In the genomic region with DNA sequence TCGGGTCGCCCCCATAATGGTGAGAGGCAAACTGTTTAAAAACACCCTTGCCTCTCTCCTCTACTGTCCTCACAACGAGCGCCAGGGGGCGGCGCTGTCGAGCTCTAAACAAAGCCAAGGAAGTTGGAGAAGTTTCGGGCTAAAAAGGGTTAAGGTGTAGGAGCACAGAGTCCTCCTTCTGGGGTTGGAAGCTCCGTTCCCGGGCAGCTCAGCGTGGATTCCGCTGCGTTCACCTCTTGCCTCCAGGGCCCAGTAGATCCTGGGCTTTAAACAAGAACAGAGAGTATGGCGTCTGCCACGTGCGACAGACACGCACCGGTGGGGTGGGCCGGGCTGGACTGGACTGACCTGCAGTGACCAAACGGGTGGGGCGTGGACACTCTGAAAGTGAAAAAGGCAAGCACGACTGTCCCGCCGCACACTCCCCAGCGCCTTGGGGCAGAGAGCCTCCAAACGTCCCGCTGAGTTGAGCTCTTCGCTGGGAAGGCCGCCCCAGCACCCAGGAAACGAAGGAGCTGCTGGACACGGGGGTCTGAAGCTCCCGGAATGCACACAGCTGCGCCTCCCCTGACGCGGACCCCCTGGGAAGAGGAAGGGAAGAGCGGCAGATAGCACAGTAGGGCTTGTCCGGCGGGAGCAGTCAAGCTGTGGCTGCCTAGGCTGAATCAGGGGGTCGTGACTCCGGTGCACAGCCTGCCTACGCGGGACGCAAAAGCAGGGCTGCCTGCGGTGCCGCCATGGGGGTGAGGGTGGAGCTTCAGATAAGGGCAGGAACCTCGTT, we compare ENCODE assay signal across 1 cellular context.
TF ChIP-seq lines count a peak whose summit lies in the region.

No MANE protein-coding gene starts in this region.

TF ChIP-seq in K562, 482 proteins besides CTCF, POLR2A, EP300 and RAD21 (continued from another document and continues in another):
- TF ChIP-seq, protein P1, sequence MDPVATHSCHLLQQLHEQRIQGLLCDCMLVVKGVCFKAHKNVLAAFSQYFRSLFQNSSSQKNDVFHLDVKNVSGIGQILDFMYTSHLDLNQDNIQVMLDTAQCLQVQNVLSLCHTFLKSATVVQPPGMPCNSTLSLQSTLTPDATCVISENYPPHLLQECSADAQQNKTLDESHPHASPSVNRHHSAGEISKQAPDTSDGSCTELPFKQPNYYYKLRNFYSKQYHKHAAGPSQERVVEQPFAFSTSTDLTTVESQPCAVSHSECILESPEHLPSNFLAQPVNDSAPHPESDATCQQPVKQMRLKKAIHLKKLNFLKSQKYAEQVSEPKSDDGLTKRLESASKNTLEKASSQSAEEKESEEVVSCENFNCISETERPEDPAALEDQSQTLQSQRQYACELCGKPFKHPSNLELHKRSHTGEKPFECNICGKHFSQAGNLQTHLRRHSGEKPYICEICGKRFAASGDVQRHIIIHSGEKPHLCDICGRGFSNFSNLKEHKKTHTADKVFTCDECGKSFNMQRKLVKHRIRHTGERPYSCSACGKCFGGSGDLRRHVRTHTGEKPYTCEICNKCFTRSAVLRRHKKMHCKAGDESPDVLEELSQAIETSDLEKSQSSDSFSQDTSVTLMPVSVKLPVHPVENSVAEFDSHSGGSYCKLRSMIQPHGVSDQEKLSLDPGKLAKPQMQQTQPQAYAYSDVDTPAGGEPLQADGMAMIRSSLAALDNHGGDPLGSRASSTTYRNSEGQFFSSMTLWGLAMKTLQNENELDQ (CRISPR knock-in tag; IDR thresholded peaks at IDR 0.05; ENCODE audit: borderline replicate concordance) = no peak
- TF ChIP-seq GTF2E2 (tag; IDR thresholded peaks at IDR 0.05) (no peak), POLR2AphosphoS2 (IDR thresholded peaks at IDR 0.05; ENCODE audit: low read length) (no peak), SETDB1 (IDR thresholded peaks at IDR 0.05; ENCODE audit: low read length) (no peak), ZNF274 (IDR thresholded peaks at IDR 0.05; ENCODE audit: borderline replicate concordance, low read depth, low read length) (no peak), NFYB (IDR thresholded peaks at IDR 0.05; ENCODE audit: extremely low read depth, insufficient read length) (no peak), PHF20 (IDR thresholded peaks at IDR 0.05; ENCODE audit: partially characterized antibody) (no peak), ZNF586 (CRISPR knock-in tag; conservative IDR thresholded peaks at IDR 0.05) (no peak), ZNF551 (CRISPR knock-in tag; IDR thresholded peaks at IDR 0.05) (no peak), NFRKB (IDR thresholded peaks at IDR 0.05; ENCODE audit: low read depth) (peak; percentile 86), RBM34 (IDR thresholded peaks at IDR 0.05; ENCODE audit: borderline replicate concordance, insufficient read depth, low read length) (no peak), TEAD1 (CRISPR knock-in tag; IDR thresholded peaks at IDR 0.05) (peak in 1 of 2 experiments; percentile 44; a peak in 1 of 4 replicates), BMI1 (IDR thresholded peaks at IDR 0.05; ENCODE audit: low read length) (no peak), ZNF584 (CRISPR knock-in tag; IDR thresholded peaks at IDR 0.05; ENCODE audit: low read depth) (no peak; the same call in 1 of the 2 replicates), HMGN3 (IDR thresholded peaks at IDR 0.05; ENCODE audit: borderline replicate concordance, extremely low read depth, insufficient read length, low read depth, low read length) (no peak), MAFF (IDR thresholded peaks at IDR 0.05; ENCODE audit: low read length) (no peak), ETV6 (IDR thresholded peaks at IDR 0.05; ENCODE audit: borderline replicate concordance in 1 of 2, low read depth in 2 of 2, low read length in 1 of 2) (no peak), ETV6 (CRISPR knock-in tag; IDR thresholded peaks at IDR 0.05; ENCODE audit: borderline replicate concordance) (no peak), ZNF197 (CRISPR knock-in tag; IDR thresholded peaks at IDR 0.05; ENCODE audit: low read depth) (no peak), ZNF324 (CRISPR knock-in tag; IDR thresholded peaks at IDR 0.05) (no peak), TCF7 (IDR thresholded peaks at IDR 0.05; ENCODE audit: borderline replicate concordance) (no peak), KLF13 (tag; IDR thresholded peaks at IDR 0.05; ENCODE audit: borderline replicate concordance, low read depth) (no peak), RAD51 (IDR thresholded peaks at IDR 0.05; ENCODE audit: borderline replicate concordance, low read depth) (no peak), SREBF2 (CRISPR knock-in tag; IDR thresholded peaks at IDR 0.05) (no peak), ELF2 (CRISPR knock-in tag; IDR thresholded peaks at IDR 0.05) (no peak), ZNF766 (CRISPR knock-in tag; conservative IDR thresholded peaks at IDR 0.05) (no peak; the same call in 1 of the 2 replicates), ZKSCAN3 (CRISPR knock-in tag; IDR thresholded peaks at IDR 0.05) (no peak), FOS (IDR thresholded peaks at IDR 0.05; ENCODE audit: extremely low read depth, insufficient read length) (no peak), POLR2AphosphoS5 (IDR thresholded peaks at IDR 0.05; ENCODE audit: control insufficient read depth, insufficient read depth, low read depth, low read length) (0 out of 2 replicates have a peak, but pooled peaks have one; percentile 22), ZNF764 (CRISPR knock-in tag; IDR thresholded peaks at IDR 0.05; ENCODE audit: low read depth) (no peak), ILF3 (IDR thresholded peaks at IDR 0.05; ENCODE audit: borderline replicate concordance) (no peak), SPI1 (IDR thresholded peaks at IDR 0.05; ENCODE audit: borderline replicate concordance, low read depth, low read length) (no peak), ZNF124 (CRISPR knock-in tag; IDR thresholded peaks at IDR 0.05) (no peak), SUPT5H (IDR thresholded peaks at IDR 0.05) (0 out of 2 replicates have a peak, but pooled peaks have one; percentile 68), POU5F1 (IDR thresholded peaks at IDR 0.05; ENCODE audit: borderline replicate concordance, low read depth, low read length, partially characterized antibody) (no peak)
- TF ChIP-seq, protein P2, sequence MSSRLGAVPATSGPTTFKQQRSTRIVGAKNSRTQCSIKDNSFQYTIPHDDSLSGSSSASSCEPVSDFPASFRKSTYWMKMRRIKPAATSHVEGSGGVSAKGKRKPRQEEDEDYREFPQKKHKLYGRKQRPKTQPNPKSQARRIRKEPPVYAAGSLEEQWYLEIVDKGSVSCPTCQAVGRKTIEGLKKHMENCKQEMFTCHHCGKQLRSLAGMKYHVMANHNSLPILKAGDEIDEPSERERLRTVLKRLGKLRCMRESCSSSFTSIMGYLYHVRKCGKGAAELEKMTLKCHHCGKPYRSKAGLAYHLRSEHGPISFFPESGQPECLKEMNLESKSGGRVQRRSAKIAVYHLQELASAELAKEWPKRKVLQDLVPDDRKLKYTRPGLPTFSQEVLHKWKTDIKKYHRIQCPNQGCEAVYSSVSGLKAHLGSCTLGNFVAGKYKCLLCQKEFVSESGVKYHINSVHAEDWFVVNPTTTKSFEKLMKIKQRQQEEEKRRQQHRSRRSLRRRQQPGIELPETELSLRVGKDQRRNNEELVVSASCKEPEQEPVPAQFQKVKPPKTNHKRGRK (tag; IDR thresholded peaks at IDR 0.05) = no peak
- TF ChIP-seq, protein P3, sequence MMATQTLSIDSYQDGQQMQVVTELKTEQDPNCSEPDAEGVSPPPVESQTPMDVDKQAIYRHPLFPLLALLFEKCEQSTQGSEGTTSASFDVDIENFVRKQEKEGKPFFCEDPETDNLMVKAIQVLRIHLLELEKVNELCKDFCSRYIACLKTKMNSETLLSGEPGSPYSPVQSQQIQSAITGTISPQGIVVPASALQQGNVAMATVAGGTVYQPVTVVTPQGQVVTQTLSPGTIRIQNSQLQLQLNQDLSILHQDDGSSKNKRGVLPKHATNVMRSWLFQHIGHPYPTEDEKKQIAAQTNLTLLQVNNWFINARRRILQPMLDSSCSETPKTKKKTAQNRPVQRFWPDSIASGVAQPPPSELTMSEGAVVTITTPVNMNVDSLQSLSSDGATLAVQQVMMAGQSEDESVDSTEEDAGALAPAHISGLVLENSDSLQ (IDR thresholded peaks at IDR 0.05) = no peak
- TF ChIP-seq, protein P4, sequence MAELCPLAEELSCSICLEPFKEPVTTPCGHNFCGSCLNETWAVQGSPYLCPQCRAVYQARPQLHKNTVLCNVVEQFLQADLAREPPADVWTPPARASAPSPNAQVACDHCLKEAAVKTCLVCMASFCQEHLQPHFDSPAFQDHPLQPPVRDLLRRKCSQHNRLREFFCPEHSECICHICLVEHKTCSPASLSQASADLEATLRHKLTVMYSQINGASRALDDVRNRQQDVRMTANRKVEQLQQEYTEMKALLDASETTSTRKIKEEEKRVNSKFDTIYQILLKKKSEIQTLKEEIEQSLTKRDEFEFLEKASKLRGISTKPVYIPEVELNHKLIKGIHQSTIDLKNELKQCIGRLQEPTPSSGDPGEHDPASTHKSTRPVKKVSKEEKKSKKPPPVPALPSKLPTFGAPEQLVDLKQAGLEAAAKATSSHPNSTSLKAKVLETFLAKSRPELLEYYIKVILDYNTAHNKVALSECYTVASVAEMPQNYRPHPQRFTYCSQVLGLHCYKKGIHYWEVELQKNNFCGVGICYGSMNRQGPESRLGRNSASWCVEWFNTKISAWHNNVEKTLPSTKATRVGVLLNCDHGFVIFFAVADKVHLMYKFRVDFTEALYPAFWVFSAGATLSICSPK (IDR thresholded peaks at IDR 0.05; ENCODE audit: borderline replicate concordance) = no peak
- TF ChIP-seq, protein P5, sequence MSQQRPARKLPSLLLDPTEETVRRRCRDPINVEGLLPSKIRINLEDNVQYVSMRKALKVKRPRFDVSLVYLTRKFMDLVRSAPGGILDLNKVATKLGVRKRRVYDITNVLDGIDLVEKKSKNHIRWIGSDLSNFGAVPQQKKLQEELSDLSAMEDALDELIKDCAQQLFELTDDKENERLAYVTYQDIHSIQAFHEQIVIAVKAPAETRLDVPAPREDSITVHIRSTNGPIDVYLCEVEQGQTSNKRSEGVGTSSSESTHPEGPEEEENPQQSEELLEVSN (IDR thresholded peaks at IDR 0.05; ENCODE audit: borderline replicate concordance in 1 of 2, extremely low read depth in 1 of 2, insufficient read depth in 1 of 2, insufficient read length in 1 of 2, low read depth in 1 of 2, low read length in 1 of 2, poor library complexity in 1 of 2, severe bottlenecking in 1 of 2) = peak; percentile 43 to 62
- TF ChIP-seq, protein P6, sequence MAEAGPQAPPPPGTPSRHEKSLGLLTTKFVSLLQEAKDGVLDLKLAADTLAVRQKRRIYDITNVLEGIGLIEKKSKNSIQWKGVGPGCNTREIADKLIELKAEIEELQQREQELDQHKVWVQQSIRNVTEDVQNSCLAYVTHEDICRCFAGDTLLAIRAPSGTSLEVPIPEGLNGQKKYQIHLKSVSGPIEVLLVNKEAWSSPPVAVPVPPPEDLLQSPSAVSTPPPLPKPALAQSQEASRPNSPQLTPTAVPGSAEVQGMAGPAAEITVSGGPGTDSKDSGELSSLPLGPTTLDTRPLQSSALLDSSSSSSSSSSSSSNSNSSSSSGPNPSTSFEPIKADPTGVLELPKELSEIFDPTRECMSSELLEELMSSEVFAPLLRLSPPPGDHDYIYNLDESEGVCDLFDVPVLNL (CRISPR knock-in tag; IDR thresholded peaks at IDR 0.05; ENCODE audit: low read depth) = no peak
- TF ChIP-seq, protein P7, sequence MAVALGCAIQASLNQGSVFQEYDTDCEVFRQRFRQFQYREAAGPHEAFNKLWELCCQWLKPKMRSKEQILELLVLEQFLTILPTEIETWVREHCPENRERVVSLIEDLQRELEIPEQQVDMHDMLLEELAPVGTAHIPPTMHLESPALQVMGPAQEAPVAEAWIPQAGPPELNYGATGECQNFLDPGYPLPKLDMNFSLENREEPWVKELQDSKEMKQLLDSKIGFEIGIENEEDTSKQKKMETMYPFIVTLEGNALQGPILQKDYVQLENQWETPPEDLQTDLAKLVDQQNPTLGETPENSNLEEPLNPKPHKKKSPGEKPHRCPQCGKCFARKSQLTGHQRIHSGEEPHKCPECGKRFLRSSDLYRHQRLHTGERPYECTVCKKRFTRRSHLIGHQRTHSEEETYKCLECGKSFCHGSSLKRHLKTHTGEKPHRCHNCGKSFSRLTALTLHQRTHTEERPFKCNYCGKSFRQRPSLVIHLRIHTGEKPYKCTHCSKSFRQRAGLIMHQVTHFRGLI (CRISPR knock-in tag; IDR thresholded peaks at IDR 0.05) = no peak
- TF ChIP-seq, protein P8, sequence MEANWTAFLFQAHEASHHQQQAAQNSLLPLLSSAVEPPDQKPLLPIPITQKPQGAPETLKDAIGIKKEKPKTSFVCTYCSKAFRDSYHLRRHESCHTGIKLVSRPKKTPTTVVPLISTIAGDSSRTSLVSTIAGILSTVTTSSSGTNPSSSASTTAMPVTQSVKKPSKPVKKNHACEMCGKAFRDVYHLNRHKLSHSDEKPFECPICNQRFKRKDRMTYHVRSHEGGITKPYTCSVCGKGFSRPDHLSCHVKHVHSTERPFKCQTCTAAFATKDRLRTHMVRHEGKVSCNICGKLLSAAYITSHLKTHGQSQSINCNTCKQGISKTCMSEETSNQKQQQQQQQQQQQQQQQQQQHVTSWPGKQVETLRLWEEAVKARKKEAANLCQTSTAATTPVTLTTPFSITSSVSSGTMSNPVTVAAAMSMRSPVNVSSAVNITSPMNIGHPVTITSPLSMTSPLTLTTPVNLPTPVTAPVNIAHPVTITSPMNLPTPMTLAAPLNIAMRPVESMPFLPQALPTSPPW (CRISPR knock-in tag; IDR thresholded peaks at IDR 0.05) = peak; percentile 42; the same call in 1 of the 2 replicates
- TF ChIP-seq, protein P9, sequence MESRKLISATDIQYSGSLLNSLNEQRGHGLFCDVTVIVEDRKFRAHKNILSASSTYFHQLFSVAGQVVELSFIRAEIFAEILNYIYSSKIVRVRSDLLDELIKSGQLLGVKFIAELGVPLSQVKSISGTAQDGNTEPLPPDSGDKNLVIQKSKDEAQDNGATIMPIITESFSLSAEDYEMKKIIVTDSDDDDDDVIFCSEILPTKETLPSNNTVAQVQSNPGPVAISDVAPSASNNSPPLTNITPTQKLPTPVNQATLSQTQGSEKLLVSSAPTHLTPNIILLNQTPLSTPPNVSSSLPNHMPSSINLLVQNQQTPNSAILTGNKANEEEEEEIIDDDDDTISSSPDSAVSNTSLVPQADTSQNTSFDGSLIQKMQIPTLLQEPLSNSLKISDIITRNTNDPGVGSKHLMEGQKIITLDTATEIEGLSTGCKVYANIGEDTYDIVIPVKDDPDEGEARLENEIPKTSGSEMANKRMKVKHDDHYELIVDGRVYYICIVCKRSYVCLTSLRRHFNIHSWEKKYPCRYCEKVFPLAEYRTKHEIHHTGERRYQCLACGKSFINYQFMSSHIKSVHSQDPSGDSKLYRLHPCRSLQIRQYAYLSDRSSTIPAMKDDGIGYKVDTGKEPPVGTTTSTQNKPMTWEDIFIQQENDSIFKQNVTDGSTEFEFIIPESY (CRISPR knock-in tag; IDR thresholded peaks at IDR 0.05) = no peak; the same call in 1 of the 2 replicates
